In genomic region chr12:124388679-124389536, GRCh38 we compare ENCODE assay signal across 8 cellular contexts.
DNase-seq lines count a peak whose midpoint lies in the region; ATAC-seq and TF ChIP-seq lines count a peak whose summit lies in the region.

No MANE protein-coding gene starts in this region.

- no peak for TF ChIP-seq RAD21 in liver (IDR thresholded peaks at IDR 0.05)

- TF ChIP-seq CTCF in dorsolateral prefrontal cortex (IDR thresholded peaks at IDR 0.05 in 54 of 56, conservative IDR thresholded peaks at IDR 0.05 in 2 of 56; ENCODE audit: low read depth in 1 of 56, partially characterized antibody in 56 of 56) (peak in 14 of 56 donors; percentile 4 to 40 (median 21)), liver (IDR thresholded peaks at IDR 0.05; ENCODE audit: low read depth, low read length, missing input control) (no peak)

- peak overlapping the region; percentile 29 for H3K4me3 Mint-ChIP-seq in activated CD4-positive, alpha-beta memory T cell treated with anti-CD3 and anti-CD28 coated beads for 36 hours

- DNase-seq in D341Med (ENCODE audit: low spot score): peak; percentile 85
- peak; percentile 58 for DNase-seq in NCI-H1092 treated with DMSO at 0.1 percent for 48 hours (lab: John Stamatoyannopoulos, UW)
- DNase-seq in activated CD4-positive, alpha-beta memory T cell treated with anti-CD3 and anti-CD28 coated beads for 36 hours: peak; percentile 79
- DNase-seq in dorsolateral prefrontal cortex: peak; percentile 74 to 94 (median 88)
- peak; percentile 22 to 24 for DNase-seq in stimulated activated CD4-positive, alpha-beta T cell treated with anti-CD3 and anti-CD28 coated beads, Interleukin-1b, Interleukin-23, amount 100 ng/mL, for 1 hour (ENCODE audit: low read depth in 2 of 2)
- DNase-seq in 8988T: no peak

- H3K9me3 ChIP-seq in liver (ENCODE audit: control insufficient read depth in 4 of 4, low read length in 3 of 4): no peaks in the 10 kb centered on the region

- peaks cover 0 to 14% (median 7%) of the 10 kb centered on the region in 4 donors for H3K36me3 ChIP-seq in liver (ENCODE audit: control insufficient read depth in 4 of 4, insufficient read depth in 3 of 4, low read depth in 1 of 4, low read length in 3 of 4)

- peaks cover 29 to 62% (median 47%) of the 10 kb centered on the region in 4 donors for H3K4me1 ChIP-seq in liver (ENCODE audit: control insufficient read depth in 4 of 4, insufficient read depth in 4 of 4, low read length in 3 of 4)

- WGBS in liver: 4% methylated on average over 68 of the region's 68 CpGs

- POLR2A ChIA-PET in activated CD4-positive, alpha-beta memory T cell treated with anti-CD3 and anti-CD28 coated beads for 36 hours (lab: Charles Lee): interaction anchor here (1.8 kb wide), 1 partner anchor 78 kb away, joined by 4 read pairs; no protein-coding TSS in a partner anchor

- H3K4me3 ChIP-seq in dorsolateral prefrontal cortex: peak overlapping the region; percentile 41 to 83 (median 62)
- H3K4me3 ChIP-seq in liver (ENCODE audit: low read depth in 1 of 3, low read length in 3 of 3): peak overlapping the region; percentile 34 to 53 (median 46)

- H3K27ac ChIP-seq in dorsolateral prefrontal cortex: peak overlapping the region; percentile 70 to 98 (median 92)
- peak overlapping the region; percentile 77 to 78 for H3K27ac ChIP-seq in liver (ENCODE audit: low read depth in 1 of 2, low read length in 2 of 2)

- intact Hi-C loops in activated CD4-positive, alpha-beta memory T cell treated with anti-CD3 and anti-CD28 coated beads for 36 hours (cut with micrococcal nuclease): loop anchor here (2.0 to 5.0 kb wide), 2 partner anchors 178 to 386 kb away; partner anchors contain the start of gene NCOR2
- intact Hi-C loops in dorsolateral prefrontal cortex (cut with DNase I): loop anchor here (2.0 to 10.0 kb wide), 2 partner anchors 18 to 176 kb away; partner anchors contain the start of gene NCOR2 (in 1 of the 2)

- no peaks in the 10 kb centered on the region for H3K27me3 ChIP-seq in dorsolateral prefrontal cortex
- H3K27me3 ChIP-seq in liver (ENCODE audit: control insufficient read depth in 4 of 4, insufficient read depth in 4 of 4, low read length in 3 of 4): no peaks in the 10 kb centered on the region

- no peak for ATAC-seq in GM18519 (IDR thresholded peaks at IDR 0.05; ENCODE audit: low FRiP score, unreplicated experiment)

- H3K9ac ChIP-seq in liver (ENCODE audit: low read depth in 1 of 2, low read length in 2 of 2): peak overlapping the region in 1 of 2 donors; percentile 60

- peaks cover 35% of the 10 kb centered on the region for H3K4me1 Mint-ChIP-seq in activated CD4-positive, alpha-beta memory T cell treated with anti-CD3 and anti-CD28 coated beads for 36 hours (ENCODE audit: low read depth)

- H3K36me3 Mint-ChIP-seq in activated CD4-positive, alpha-beta memory T cell treated with anti-CD3 and anti-CD28 coated beads for 36 hours: peaks cover 3% of the 10 kb centered on the region

- CTCF ChIA-PET in activated CD4-positive, alpha-beta memory T cell treated with anti-CD3 and anti-CD28 coated beads for 36 hours (lab: Charles Lee): interaction anchor here (1.2 to 1.3 kb wide), 3 partner anchors 9 to 353 kb away, joined by 3 to 6 read pairs (median 3); no protein-coding TSS in a partner anchor

- H3K27me3 Mint-ChIP-seq in activated CD4-positive, alpha-beta memory T cell treated with anti-CD3 and anti-CD28 coated beads for 36 hours: no peaks in the 10 kb centered on the region

- no peak overlapping the region for H3K27ac Mint-ChIP-seq in activated CD4-positive, alpha-beta memory T cell treated with anti-CD3 and anti-CD28 coated beads for 36 hours

- H3K9me3 Mint-ChIP-seq in activated CD4-positive, alpha-beta memory T cell treated with anti-CD3 and anti-CD28 coated beads for 36 hours: no peaks in the 10 kb centered on the region

TF ChIP-seq in liver, 16 proteins besides CTCF, POLR2A, EP300 and RAD21:
- TF ChIP-seq JUND (IDR thresholded peaks at IDR 0.05) (peak in 1 of 2 donors; percentile 14), MAX (IDR thresholded peaks at IDR 0.05) (no peak), YY1 (IDR thresholded peaks at IDR 0.05) (no peak), TAF1 (conservative IDR thresholded peaks at IDR 0.05) (no peak), ZBTB33 (IDR thresholded peaks at IDR 0.05) (no peak), FOXA2 (IDR thresholded peaks at IDR 0.05) (no peak), ATF3 (IDR thresholded peaks at IDR 0.05) (no peak), REST (IDR thresholded peaks at IDR 0.05) (peak; percentile 16)
